ENCODE assay signal across 10 cellular contexts in the genomic region with DNA sequence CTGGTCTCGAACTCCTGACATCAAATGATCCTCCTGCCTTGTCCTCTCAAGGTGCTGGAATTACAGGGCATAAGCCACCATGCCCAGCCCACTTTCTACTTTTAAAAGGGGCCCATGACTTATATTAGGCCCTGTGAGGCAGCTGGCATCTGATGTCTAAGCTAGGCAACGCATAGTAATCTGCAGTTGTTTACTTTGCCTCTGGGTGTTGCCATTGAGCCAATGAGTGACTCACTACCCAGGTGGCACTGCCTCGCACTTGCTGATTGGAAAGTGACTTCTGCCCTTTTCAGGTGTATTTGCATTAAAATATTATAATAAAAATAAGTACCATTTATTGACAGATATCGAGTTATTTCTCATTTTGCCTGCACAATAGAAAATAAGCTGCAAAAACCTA.
DNase-seq lines count a peak whose midpoint lies in the region; ATAC-seq and TF ChIP-seq lines count a peak whose summit lies in the region.
"Had no signal": no experiment of that assay in that cellular context is flagged by ENCODE, and none has a peak within 500 bp of the region (broad histone marks: within the 10 kb centered on the region; RNA-seq: fewer than 3 reads in every experiment).

No MANE protein-coding gene starts in this region.

- no peak overlapping the region for H3K4me3 ChIP-seq in mucosa of descending colon
- H3K4me3 ChIP-seq: HAP-1 had no signal

- ATAC-seq in WTC11 (peak; percentile 95), mucosa of descending colon (peak; percentile 97), GM19395 (IDR thresholded peaks at IDR 0.05; ENCODE audit: unreplicated experiment) (no peak), HG03521 (IDR thresholded peaks at IDR 0.05; ENCODE audit: unreplicated experiment) (no peak)

- intact Hi-C loops in mucosa of descending colon (cut with DNase I, micrococcal nuclease): no loop called here

- no peaks in the 10 kb centered on the region for H3K36me3 Mint-ChIP-seq in WTC11
- H3K36me3 Mint-ChIP-seq: brain had no signal

- CTCF ChIA-PET in WTC11 (lab: Charles Lee): interaction anchor here (0.6 to 3.3 kb wide), 15 partner anchors 9 to 436 kb away, joined by 3 to 20 read pairs (median 3); no protein-coding TSS in a partner anchor

- peaks cover 6% of the 10 kb centered on the region for H3K4me1 Mint-ChIP-seq in WTC11
- H3K4me1 Mint-ChIP-seq: brain had no signal

- peaks cover 18% of the 10 kb centered on the region for H3K9me3 Mint-ChIP-seq in WTC11

- H3K4me1 ChIP-seq in mucosa of descending colon (ENCODE audit: low read depth): no peaks in the 10 kb centered on the region
- H3K4me1 ChIP-seq: HAP-1 had no signal

- no peaks in the 10 kb centered on the region for H3K9me3 ChIP-seq in mucosa of descending colon
- H3K9me3 ChIP-seq: HAP-1 had no signal

- DNase-seq in A172 (ENCODE audit: low spot score) (peak; percentile 80), GM10266 (ENCODE audit: extremely low spot score) (peak; percentile 24), HuH-7 (ENCODE audit: low spot score) (peak; percentile 39), WTC11 (ENCODE audit: low spot score) (peak; percentile 26), mucosa of descending colon (peak in 1 of 3 donors; percentile 50), T1000 (lab: John Stamatoyannopoulos, UW) (no peak)

- H3K4me3 Mint-ChIP-seq in WTC11: no peak overlapping the region
- H3K4me3 Mint-ChIP-seq: brain had no signal

- POLR2A ChIA-PET in WTC11 (lab: Charles Lee): interaction anchor here (0.5 kb wide), 1 partner anchor 10 kb away, joined by 3 read pairs; no protein-coding TSS in a partner anchor

- TF ChIP-seq CTCF in GM10266 (IDR thresholded peaks at IDR 0.05; ENCODE audit: control insufficient read depth, insufficient read depth, low read depth, missing control alignments) (peak; percentile 28), WTC11 (IDR thresholded peaks at IDR 0.05) (no peak), mucosa of descending colon (IDR thresholded peaks at IDR 0.05) (no peak)

- H3K27ac Mint-ChIP-seq in WTC11: no peak overlapping the region
- H3K27ac Mint-ChIP-seq: brain had no signal

- H3K36me3 ChIP-seq in mucosa of descending colon (ENCODE audit: low read depth): no peaks in the 10 kb centered on the region
- H3K36me3 ChIP-seq: HAP-1 had no signal

- peaks cover 6% of the 10 kb centered on the region for H3K27me3 Mint-ChIP-seq in WTC11 (ENCODE audit: low read depth)

TF ChIP-seq in WTC11, 78 proteins besides CTCF, POLR2A, EP300 and RAD21:
- no peak for TF ChIP-seq SOX15 (CRISPR knock-in tag; IDR thresholded peaks at IDR 0.05)
- TF ChIP-seq, protein P1, sequence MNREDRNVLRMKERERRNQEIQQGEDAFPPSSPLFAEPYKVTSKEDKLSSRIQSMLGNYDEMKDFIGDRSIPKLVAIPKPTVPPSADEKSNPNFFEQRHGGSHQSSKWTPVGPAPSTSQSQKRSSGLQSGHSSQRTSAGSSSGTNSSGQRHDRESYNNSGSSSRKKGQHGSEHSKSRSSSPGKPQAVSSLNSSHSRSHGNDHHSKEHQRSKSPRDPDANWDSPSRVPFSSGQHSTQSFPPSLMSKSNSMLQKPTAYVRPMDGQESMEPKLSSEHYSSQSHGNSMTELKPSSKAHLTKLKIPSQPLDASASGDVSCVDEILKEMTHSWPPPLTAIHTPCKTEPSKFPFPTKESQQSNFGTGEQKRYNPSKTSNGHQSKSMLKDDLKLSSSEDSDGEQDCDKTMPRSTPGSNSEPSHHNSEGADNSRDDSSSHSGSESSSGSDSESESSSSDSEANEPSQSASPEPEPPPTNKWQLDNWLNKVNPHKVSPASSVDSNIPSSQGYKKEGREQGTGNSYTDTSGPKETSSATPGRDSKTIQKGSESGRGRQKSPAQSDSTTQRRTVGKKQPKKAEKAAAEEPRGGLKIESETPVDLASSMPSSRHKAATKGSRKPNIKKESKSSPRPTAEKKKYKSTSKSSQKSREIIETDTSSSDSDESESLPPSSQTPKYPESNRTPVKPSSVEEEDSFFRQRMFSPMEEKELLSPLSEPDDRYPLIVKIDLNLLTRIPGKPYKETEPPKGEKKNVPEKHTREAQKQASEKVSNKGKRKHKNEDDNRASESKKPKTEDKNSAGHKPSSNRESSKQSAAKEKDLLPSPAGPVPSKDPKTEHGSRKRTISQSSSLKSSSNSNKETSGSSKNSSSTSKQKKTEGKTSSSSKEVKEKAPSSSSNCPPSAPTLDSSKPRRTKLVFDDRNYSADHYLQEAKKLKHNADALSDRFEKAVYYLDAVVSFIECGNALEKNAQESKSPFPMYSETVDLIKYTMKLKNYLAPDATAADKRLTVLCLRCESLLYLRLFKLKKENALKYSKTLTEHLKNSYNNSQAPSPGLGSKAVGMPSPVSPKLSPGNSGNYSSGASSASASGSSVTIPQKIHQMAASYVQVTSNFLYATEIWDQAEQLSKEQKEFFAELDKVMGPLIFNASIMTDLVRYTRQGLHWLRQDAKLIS (CRISPR knock-in tag; IDR thresholded peaks at IDR 0.05; ENCODE audit: borderline replicate concordance): no peak
- TF ChIP-seq SMAD3 (CRISPR knock-in tag; IDR thresholded peaks at IDR 0.05; ENCODE audit: borderline replicate concordance): no peak
- no peak for TF ChIP-seq TEAD4 (CRISPR knock-in tag; IDR thresholded peaks at IDR 0.05)
- TF ChIP-seq TP53 (CRISPR knock-in tag; IDR thresholded peaks at IDR 0.05): no peak

Comparison
In these comparisons a context has a peak if more than half of its experiments do, and no peak if none do; other contexts are left out.
1. ATAC-seq: peak in WTC11 (single experiment) and mucosa of descending colon (single experiment); none in GM19395 (single experiment) and HG03521 (single experiment).